Comparison of ENCODE assay signal across 24 cellular contexts in genomic region chr3:165464736-165465135, GRCh38.
DNase-seq lines count a peak whose midpoint lies in the region; TF ChIP-seq lines count a peak whose summit lies in the region.
"Had no signal": no experiment of that assay in that cellular context is flagged by ENCODE, and none has a peak within 500 bp of the region (broad histone marks: within the 10 kb centered on the region; RNA-seq: fewer than 3 reads in every experiment).

No MANE protein-coding gene starts in this region.

- H3K4me1 ChIP-seq in ascending aorta: no peaks in the 10 kb centered on the region
- H3K4me1 ChIP-seq: left lung, right lobe of liver had no signal

- H3K9me3 Mint-ChIP-seq in endothelial cell (ENCODE audit: unreplicated experiment): no peaks in the 10 kb centered on the region
- H3K9me3 Mint-ChIP-seq: mesothelial cell of epicardium; stimulated activated naive CD8-positive, alpha-beta T cell treated with anti-CD3 and anti-CD28 coated beads, Interleukin-15, amount 100 ng/mL, for 72 hours had no signal

- H3K4me3 Mint-ChIP-seq in endothelial cell (ENCODE audit: unreplicated experiment): no peak overlapping the region
- H3K4me3 Mint-ChIP-seq: activated CD4-positive, alpha-beta T cell treated with anti-CD3 and anti-CD28 coated beads for 36 hours; activated T-cell treated with anti-CD3 and anti-CD28 coated beads, Interleukin-2, amount 50 U/mL, for 4 hours; mesothelial cell of epicardium; natural killer cell; stimulated activated naive CD8-positive, alpha-beta T cell treated with anti-CD3 and anti-CD28 coated beads, Interleukin-15, amount 100 ng/mL, for 72 hours had no signal

- no peak overlapping the region for H3K27ac ChIP-seq in ascending aorta
- H3K27ac ChIP-seq: heart right ventricle, left lung, right lobe of liver, transverse colon had no signal

- H3K36me3 ChIP-seq in ascending aorta: no peaks in the 10 kb centered on the region
- H3K36me3 ChIP-seq: heart right ventricle, left lung, right lobe of liver, transverse colon had no signal

- intact Hi-C loops in ascending aorta (cut with DNase I): no loop called here

- peak; percentile 21 for DNase-seq in HPDE6-E6E7 (ENCODE audit: extremely low spot score)
- peak; percentile 81 for DNase-seq in amniotic epithelial cell (ENCODE audit: low read depth)
- DNase-seq in fibroblast of gingiva (ENCODE audit: low read depth): peak; percentile 20
- peak; percentile 4 for DNase-seq in retinal pigment epithelial cell (ENCODE audit: low read depth)
- DNase-seq in ascending aorta (ENCODE audit: low spot score in 2 of 2): no peak
- DNase-seq in NCI-H128 (lab: John Stamatoyannopoulos, UW; ENCODE audit: unreplicated experiment): no peak
- no peak for DNase-seq in NCI-H82 (lab: John Stamatoyannopoulos, UW)
- DNase-seq in endothelial cell (ENCODE audit: low spot score): no peak
- DNase-seq: activated CD4-positive, alpha-beta T cell treated with anti-CD3 and anti-CD28 coated beads for 36 hours; activated CD8-positive, alpha-beta memory T cell treated with anti-CD3 and anti-CD28 coated beads for 24 hours; activated naive CD4-positive, alpha-beta T cell; activated T-cell treated with anti-CD3 and anti-CD28 coated beads, Interleukin-2, amount 50 U/mL, for 4 hours; amniotic stem cell; COR-L47; effector CD8-positive, alpha-beta T cell; GOT3; heart right ventricle; left lung; natural killer cell; right lobe of liver; SHP77 treated with DMSO at 0.1 percent for 48 hours; stimulated activated naive CD8-positive, alpha-beta T cell treated with anti-CD3 and anti-CD28 coated beads, Interleukin-15, amount 100 ng/mL, for 72 hours; transverse colon had no signal

- H3K36me3 Mint-ChIP-seq in endothelial cell (ENCODE audit: low read depth, unreplicated experiment): no peaks in the 10 kb centered on the region
- H3K36me3 Mint-ChIP-seq: mesothelial cell of epicardium, natural killer cell had no signal

- no peaks in the 10 kb centered on the region for H3K27me3 ChIP-seq in ascending aorta
- H3K27me3 ChIP-seq: heart right ventricle, left lung, right lobe of liver, transverse colon had no signal

- H3K4me1 Mint-ChIP-seq in endothelial cell (ENCODE audit: unreplicated experiment): peaks cover 3% of the 10 kb centered on the region
- H3K4me1 Mint-ChIP-seq: activated CD4-positive, alpha-beta T cell treated with anti-CD3 and anti-CD28 coated beads for 36 hours; natural killer cell; stimulated activated naive CD8-positive, alpha-beta T cell treated with anti-CD3 and anti-CD28 coated beads, Interleukin-15, amount 100 ng/mL, for 72 hours had no signal

- H3K27me3 Mint-ChIP-seq in endothelial cell (ENCODE audit: unreplicated experiment): no peaks in the 10 kb centered on the region
- H3K27me3 Mint-ChIP-seq: activated CD4-positive, alpha-beta T cell treated with anti-CD3 and anti-CD28 coated beads for 36 hours; stimulated activated naive CD8-positive, alpha-beta T cell treated with anti-CD3 and anti-CD28 coated beads, Interleukin-15, amount 100 ng/mL, for 72 hours had no signal

- H3K27ac Mint-ChIP-seq in endothelial cell (ENCODE audit: unreplicated experiment): no peak overlapping the region
- H3K27ac Mint-ChIP-seq: activated CD4-positive, alpha-beta T cell treated with anti-CD3 and anti-CD28 coated beads for 36 hours; mesothelial cell of epicardium; natural killer cell; stimulated activated naive CD8-positive, alpha-beta T cell treated with anti-CD3 and anti-CD28 coated beads, Interleukin-15, amount 100 ng/mL, for 72 hours had no signal

- no peaks in the 10 kb centered on the region for H3K9me3 ChIP-seq in ascending aorta
- H3K9me3 ChIP-seq: left lung, right lobe of liver, transverse colon had no signal

- H3K4me3 ChIP-seq in retinal pigment epithelial cell (ENCODE audit: low read length): no peak overlapping the region
- H3K4me3 ChIP-seq in ascending aorta: no peak overlapping the region
- H3K4me3 ChIP-seq: heart right ventricle, left lung, right lobe of liver, transverse colon had no signal

- no peak for TF ChIP-seq CTCF in retinal pigment epithelial cell (conservative IDR thresholded peaks at IDR 0.05; ENCODE audit: low read depth, low read length)
- no peak for TF ChIP-seq CTCF in ascending aorta (IDR thresholded peaks at IDR 0.05)
- no peak for TF ChIP-seq CTCF in endothelial cell (IDR thresholded peaks at IDR 0.05; ENCODE audit: unreplicated experiment)

Comparison
In these comparisons a context has a peak if more than half of its experiments do, and no peak if none do; other contexts are left out.
1. DNase-seq: peak in HPDE6-E6E7 (single experiment), amniotic epithelial cell (single experiment), fibroblast of gingiva (single experiment) and retinal pigment epithelial cell (single experiment); none in ascending aorta (0 of 2), NCI-H128 (single experiment), NCI-H82 (single experiment) and endothelial cell (single experiment).